In genomic region chr2:105782123-105782522, GRCh38 we compare ENCODE assay signal across 1 cellular context.
TF ChIP-seq lines count a peak whose summit lies in the region.

No MANE protein-coding gene starts in this region.

TF ChIP-seq in HCT116, 20 proteins besides CTCF, POLR2A, EP300 and RAD21 (continued from another document):
- TF ChIP-seq, protein P1, sequence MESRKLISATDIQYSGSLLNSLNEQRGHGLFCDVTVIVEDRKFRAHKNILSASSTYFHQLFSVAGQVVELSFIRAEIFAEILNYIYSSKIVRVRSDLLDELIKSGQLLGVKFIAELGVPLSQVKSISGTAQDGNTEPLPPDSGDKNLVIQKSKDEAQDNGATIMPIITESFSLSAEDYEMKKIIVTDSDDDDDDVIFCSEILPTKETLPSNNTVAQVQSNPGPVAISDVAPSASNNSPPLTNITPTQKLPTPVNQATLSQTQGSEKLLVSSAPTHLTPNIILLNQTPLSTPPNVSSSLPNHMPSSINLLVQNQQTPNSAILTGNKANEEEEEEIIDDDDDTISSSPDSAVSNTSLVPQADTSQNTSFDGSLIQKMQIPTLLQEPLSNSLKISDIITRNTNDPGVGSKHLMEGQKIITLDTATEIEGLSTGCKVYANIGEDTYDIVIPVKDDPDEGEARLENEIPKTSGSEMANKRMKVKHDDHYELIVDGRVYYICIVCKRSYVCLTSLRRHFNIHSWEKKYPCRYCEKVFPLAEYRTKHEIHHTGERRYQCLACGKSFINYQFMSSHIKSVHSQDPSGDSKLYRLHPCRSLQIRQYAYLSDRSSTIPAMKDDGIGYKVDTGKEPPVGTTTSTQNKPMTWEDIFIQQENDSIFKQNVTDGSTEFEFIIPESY (IDR thresholded peaks at IDR 0.05; ENCODE audit: extremely low read depth, insufficient replicate concordance, low read length): no peak
- TF ChIP-seq POLR2AphosphoS5 (IDR thresholded peaks at IDR 0.05; ENCODE audit: low read depth, low read length) (no peak), SP1 (IDR thresholded peaks at IDR 0.05; ENCODE audit: low read depth) (no peak)
- TF ChIP-seq, protein P2, sequence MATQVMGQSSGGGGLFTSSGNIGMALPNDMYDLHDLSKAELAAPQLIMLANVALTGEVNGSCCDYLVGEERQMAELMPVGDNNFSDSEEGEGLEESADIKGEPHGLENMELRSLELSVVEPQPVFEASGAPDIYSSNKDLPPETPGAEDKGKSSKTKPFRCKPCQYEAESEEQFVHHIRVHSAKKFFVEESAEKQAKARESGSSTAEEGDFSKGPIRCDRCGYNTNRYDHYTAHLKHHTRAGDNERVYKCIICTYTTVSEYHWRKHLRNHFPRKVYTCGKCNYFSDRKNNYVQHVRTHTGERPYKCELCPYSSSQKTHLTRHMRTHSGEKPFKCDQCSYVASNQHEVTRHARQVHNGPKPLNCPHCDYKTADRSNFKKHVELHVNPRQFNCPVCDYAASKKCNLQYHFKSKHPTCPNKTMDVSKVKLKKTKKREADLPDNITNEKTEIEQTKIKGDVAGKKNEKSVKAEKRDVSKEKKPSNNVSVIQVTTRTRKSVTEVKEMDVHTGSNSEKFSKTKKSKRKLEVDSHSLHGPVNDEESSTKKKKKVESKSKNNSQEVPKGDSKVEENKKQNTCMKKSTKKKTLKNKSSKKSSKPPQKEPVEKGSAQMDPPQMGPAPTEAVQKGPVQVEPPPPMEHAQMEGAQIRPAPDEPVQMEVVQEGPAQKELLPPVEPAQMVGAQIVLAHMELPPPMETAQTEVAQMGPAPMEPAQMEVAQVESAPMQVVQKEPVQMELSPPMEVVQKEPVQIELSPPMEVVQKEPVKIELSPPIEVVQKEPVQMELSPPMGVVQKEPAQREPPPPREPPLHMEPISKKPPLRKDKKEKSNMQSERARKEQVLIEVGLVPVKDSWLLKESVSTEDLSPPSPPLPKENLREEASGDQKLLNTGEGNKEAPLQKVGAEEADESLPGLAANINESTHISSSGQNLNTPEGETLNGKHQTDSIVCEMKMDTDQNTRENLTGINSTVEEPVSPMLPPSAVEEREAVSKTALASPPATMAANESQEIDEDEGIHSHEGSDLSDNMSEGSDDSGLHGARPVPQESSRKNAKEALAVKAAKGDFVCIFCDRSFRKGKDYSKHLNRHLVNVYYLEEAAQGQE (IDR thresholded peaks at IDR 0.05; ENCODE audit: low read depth): no peak
